Comparison of ENCODE assay signal across 12 cellular contexts in the genomic region with DNA sequence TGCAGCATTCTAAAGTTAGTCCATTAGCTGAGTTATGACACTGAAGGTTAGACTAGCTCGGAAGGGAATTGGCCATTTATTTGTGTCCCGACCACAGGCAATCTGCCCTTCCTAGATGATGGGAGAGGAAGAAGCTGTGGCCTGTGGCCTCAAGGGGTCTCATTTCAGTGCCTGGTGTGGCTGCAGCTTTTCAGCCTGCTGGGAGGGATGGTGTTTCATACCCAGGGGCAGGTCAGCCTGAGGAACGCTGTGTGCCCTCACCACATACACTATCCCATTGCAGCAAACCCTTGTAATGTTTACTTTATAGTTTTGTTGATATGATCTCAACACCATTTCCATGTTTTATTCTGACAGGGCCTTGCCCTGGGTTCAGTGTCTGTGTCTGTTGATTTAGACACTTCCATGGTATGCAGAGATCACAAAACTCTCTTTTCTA.
DNase-seq lines count a peak whose midpoint lies in the region; ATAC-seq and FAIRE-seq lines count a peak whose summit lies in the region.
"Had no signal": no experiment of that assay in that cellular context is flagged by ENCODE, and none has a peak within 500 bp of the region (broad histone marks: within the 10 kb centered on the region; RNA-seq: fewer than 3 reads in every experiment).

No MANE protein-coding gene starts in this region.

- peaks cover 22% of the 10 kb centered on the region for H3K4me1 ChIP-seq in adipocyte (ENCODE audit: control insufficient read depth, insufficient read depth, low read length)

- peak; percentile 55 for DNase-seq in COLO668 (lab: John Stamatoyannopoulos, UW; ENCODE audit: unreplicated experiment)
- no peak for DNase-seq in adipocyte (ENCODE audit: low read depth)
- DNase-seq in left ventricle myocardium superior, result peak; percentile 35
- no peak for DNase-seq in sciatic nerve (ENCODE audit: low spot score)
- no peak for DNase-seq in activated T-helper 1 cell treated with anti-CD3 and anti-CD28 coated beads, Interleukin-12 subunit alpha, Interleukin-12 subunit beta, Interleukin-2, Interleukin-4 antibody, amounts not matched to agents 30 ng/mL and 10 ng/mL and 1 ng/mL, durations not matched to agents 14 hours and 24 hours and 36 hours (ENCODE audit: low spot score)
- no peak for DNase-seq in urothelium cell line (ENCODE audit: low spot score)
- DNase-seq in activated effector memory CD4-positive, alpha-beta T cell treated with Interleukin-2 at 50 U/mL for 16 hours, result no peak
- no peak for DNase-seq in T-helper 17 cell
- DNase-seq: activated CD8-positive, alpha-beta T cell treated with anti-CD3 and anti-CD28 coated beads for 36 hours; NCI-H2081 treated with DMSO at 0.1 percent for 48 hours; stimulated activated naive B cell treated with anti-CD40 and anti-IgM and Interleukin-4, amounts not matched to agents 10 μg/mL and 1 μg/mL and 100 μg/mL, for 72 hours had no signal

- H3K36me3 ChIP-seq in adipocyte (ENCODE audit: control insufficient read depth, insufficient read depth, low read length, severe bottlenecking), result no peaks in the 10 kb centered on the region

- H3K4me1 Mint-ChIP-seq in activated T-helper 1 cell treated with anti-CD3 and anti-CD28 coated beads, Interleukin-12 subunit alpha, Interleukin-12 subunit beta, Interleukin-2, Interleukin-4 antibody, amounts not matched to agents 30 ng/mL and 10 ng/mL and 1 ng/mL, durations not matched to agents 14 hours and 24 hours and 36 hours (ENCODE audit: low read depth), result no peaks in the 10 kb centered on the region
- no peaks in the 10 kb centered on the region for H3K4me1 Mint-ChIP-seq in T-helper 17 cell
- H3K4me1 Mint-ChIP-seq: stimulated activated naive B cell treated with anti-CD40 and anti-IgM and Interleukin-4, amounts not matched to agents 10 μg/mL and 1 μg/mL and 100 μg/mL, for 72 hours had no signal

- no peak overlapping the region for H3K9ac ChIP-seq in adipocyte (ENCODE audit: low read length)

- intact Hi-C loops in left ventricle myocardium superior (cut with micrococcal nuclease), result no loop called here
- intact Hi-C loops in sciatic nerve (cut with DNase I), result no loop called here
- intact Hi-C loops in activated T-helper 1 cell treated with anti-CD3 and anti-CD28 coated beads, Interleukin-12 subunit alpha, Interleukin-12 subunit beta, Interleukin-2, Interleukin-4 antibody, amounts not matched to agents 30 ng/mL and 10 ng/mL and 1 ng/mL, durations not matched to agents 14 hours and 24 hours and 36 hours (cut with micrococcal nuclease), result no loop called here

- H3K27me3 ChIP-seq in adipocyte (replicated peaks; ENCODE audit: control insufficient read depth, insufficient read depth, low read length), result no peaks in the 10 kb centered on the region

- no peak overlapping the region for H3K4me3 Mint-ChIP-seq in activated T-helper 1 cell treated with anti-CD3 and anti-CD28 coated beads, Interleukin-12 subunit alpha, Interleukin-12 subunit beta, Interleukin-2, Interleukin-4 antibody, amounts not matched to agents 30 ng/mL and 10 ng/mL and 1 ng/mL, durations not matched to agents 14 hours and 24 hours and 36 hours
- no peak overlapping the region for H3K4me3 Mint-ChIP-seq in T-helper 17 cell
- H3K4me3 Mint-ChIP-seq: activated CD8-positive, alpha-beta T cell treated with anti-CD3 and anti-CD28 coated beads for 36 hours; stimulated activated naive B cell treated with anti-CD40 and anti-IgM and Interleukin-4, amounts not matched to agents 10 μg/mL and 1 μg/mL and 100 μg/mL, for 72 hours had no signal

- H3K9me3 ChIP-seq in adipocyte (ENCODE audit: control insufficient read depth, low read length) (no peaks in the 10 kb centered on the region), T-helper 17 cell (ENCODE audit: control insufficient read depth, low read length, poor library complexity, severe bottlenecking) (no peaks in the 10 kb centered on the region)

- H3K36me3 Mint-ChIP-seq in activated T-helper 1 cell treated with anti-CD3 and anti-CD28 coated beads, Interleukin-12 subunit alpha, Interleukin-12 subunit beta, Interleukin-2, Interleukin-4 antibody, amounts not matched to agents 30 ng/mL and 10 ng/mL and 1 ng/mL, durations not matched to agents 14 hours and 24 hours and 36 hours (ENCODE audit: low read depth), result no peaks in the 10 kb centered on the region
- H3K36me3 Mint-ChIP-seq in T-helper 17 cell (ENCODE audit: low read depth), result no peaks in the 10 kb centered on the region
- H3K36me3 Mint-ChIP-seq: stimulated activated naive B cell treated with anti-CD40 and anti-IgM and Interleukin-4, amounts not matched to agents 10 μg/mL and 1 μg/mL and 100 μg/mL, for 72 hours had no signal

- no peaks in the 10 kb centered on the region for H3K27me3 Mint-ChIP-seq in activated T-helper 1 cell treated with anti-CD3 and anti-CD28 coated beads, Interleukin-12 subunit alpha, Interleukin-12 subunit beta, Interleukin-2, Interleukin-4 antibody, amounts not matched to agents 30 ng/mL and 10 ng/mL and 1 ng/mL, durations not matched to agents 14 hours and 24 hours and 36 hours (ENCODE audit: insufficient read depth)
- no peaks in the 10 kb centered on the region for H3K27me3 Mint-ChIP-seq in T-helper 17 cell
- H3K27me3 Mint-ChIP-seq: activated CD8-positive, alpha-beta T cell treated with anti-CD3 and anti-CD28 coated beads for 36 hours had no signal

- no peak overlapping the region for H3K27ac Mint-ChIP-seq in activated T-helper 1 cell treated with anti-CD3 and anti-CD28 coated beads, Interleukin-12 subunit alpha, Interleukin-12 subunit beta, Interleukin-2, Interleukin-4 antibody, amounts not matched to agents 30 ng/mL and 10 ng/mL and 1 ng/mL, durations not matched to agents 14 hours and 24 hours and 36 hours
- H3K27ac Mint-ChIP-seq in T-helper 17 cell, result no peak overlapping the region
- H3K27ac Mint-ChIP-seq: activated CD8-positive, alpha-beta T cell treated with anti-CD3 and anti-CD28 coated beads for 36 hours; stimulated activated naive B cell treated with anti-CD40 and anti-IgM and Interleukin-4, amounts not matched to agents 10 μg/mL and 1 μg/mL and 100 μg/mL, for 72 hours had no signal

- peak overlapping the region; percentile 3 for H3K4me3 ChIP-seq in adipocyte (ENCODE audit: low read length)

- FAIRE-seq in urothelium cell line (lab: Jason Lieb, UNC), result no peak

- H3K9me3 Mint-ChIP-seq in activated T-helper 1 cell treated with anti-CD3 and anti-CD28 coated beads, Interleukin-12 subunit alpha, Interleukin-12 subunit beta, Interleukin-2, Interleukin-4 antibody, amounts not matched to agents 30 ng/mL and 10 ng/mL and 1 ng/mL, durations not matched to agents 14 hours and 24 hours and 36 hours, result peaks cover 6% of the 10 kb centered on the region

- ATAC-seq in left ventricle myocardium superior, result peak; percentile 83
- ATAC-seq in sciatic nerve, result peak; percentile 73
- no peak for ATAC-seq in T-helper 17 cell
- ATAC-seq: activated CD8-positive, alpha-beta T cell treated with anti-CD3 and anti-CD28 coated beads for 36 hours; HCT116; stimulated activated naive B cell treated with anti-CD40 and anti-IgM and Interleukin-4, amounts not matched to agents 10 μg/mL and 1 μg/mL and 100 μg/mL, for 72 hours had no signal

Comparison
In these comparisons a context has a peak if more than half of its experiments do, and no peak if none do; other contexts are left out.
1. DNase-seq: peak in COLO668 (single experiment) and left ventricle myocardium superior (single experiment); none in adipocyte (single experiment), sciatic nerve (single experiment), activated T-helper 1 cell treated with anti-CD3 and anti-CD28 coated beads, Interleukin-12 subunit alpha, Interleukin-12 subunit beta, Interleukin-2, Interleukin-4 antibody, amounts not matched to agents 30 ng/mL and 10 ng/mL and 1 ng/mL, durations not matched to agents 14 hours and 24 hours and 36 hours (single experiment), urothelium cell line (single experiment), activated effector memory CD4-positive, alpha-beta T cell treated with Interleukin-2 at 50 U/mL for 16 hours (single experiment) and T-helper 17 cell (0 of 3).